Comparison of ENCODE assay signal across 2 cellular contexts in genomic region chr1:241998412-241998921, GRCh38.
TF ChIP-seq lines count a peak whose summit lies in the region.

No MANE protein-coding gene starts in this region.

TF ChIP-seq in GM23338, 12 proteins besides CTCF, POLR2A, EP300 and RAD21:
- no peak for TF ChIP-seq NANOG (IDR thresholded peaks at IDR 0.05; ENCODE audit: borderline replicate concordance)
TF ChIP-seq in GM23338: peak in this region for 0.

TF ChIP-seq in HepG2, 621 proteins besides CTCF, POLR2A, EP300 and RAD21 (continues in another document):
- no peak for TF ChIP-seq HMGXB3 (CRISPR knock-in tag; IDR thresholded peaks at IDR 0.05; ENCODE audit: borderline replicate concordance)
- no peak for TF ChIP-seq ZNF720 (CRISPR knock-in tag; IDR thresholded peaks at IDR 0.05)
- no peak for TF ChIP-seq AGO2 (optimal IDR thresholded peaks at IDR 0.05; ENCODE audit: low read depth, low read length)
- TF ChIP-seq ZNF282 (IDR thresholded peaks at IDR 0.05; ENCODE audit: partially characterized antibody): no peak
- TF ChIP-seq ZBED4 (CRISPR knock-in tag; IDR thresholded peaks at IDR 0.05; ENCODE audit: borderline replicate concordance): 0 out of 2 replicates have a peak, but pooled peaks have one; percentile 48
- no peak for TF ChIP-seq FOXK2 (IDR thresholded peaks at IDR 0.05)
- TF ChIP-seq ZNF687 (CRISPR knock-in tag; IDR thresholded peaks at IDR 0.05): peak; percentile 26; the same call in 1 of the 2 replicates
- no peak for TF ChIP-seq NFE2L2 (IDR thresholded peaks at IDR 0.05; ENCODE audit: low read length)
- TF ChIP-seq HMGXB4 (CRISPR knock-in tag; IDR thresholded peaks at IDR 0.05; ENCODE audit: borderline replicate concordance in 1 of 2, low read depth in 1 of 2): peak in 1 of 2 experiments; percentile 42; a peak in 1 of 4 replicates
- TF ChIP-seq ZBTB7A (CRISPR knock-in tag; IDR thresholded peaks at IDR 0.05): no peak
- TF ChIP-seq HOXA3 (CRISPR knock-in tag; IDR thresholded peaks at IDR 0.05): no peak
- peak; percentile 76 for TF ChIP-seq XRCC5 (optimal IDR thresholded peaks at IDR 0.05; ENCODE audit: low read length)
- TF ChIP-seq HHEX (CRISPR knock-in tag; IDR thresholded peaks at IDR 0.05): no peak
- no peak for TF ChIP-seq CREM (IDR thresholded peaks at IDR 0.05)
- TF ChIP-seq CREM (CRISPR knock-in tag; IDR thresholded peaks at IDR 0.05): no peak
- no peak for TF ChIP-seq NFYC (CRISPR knock-in tag; IDR thresholded peaks at IDR 0.05)
- TF ChIP-seq SRF (IDR thresholded peaks at IDR 0.05; ENCODE audit: low read depth, low read length): no peak
- 0 out of 2 replicates have a peak, but pooled peaks have one; percentile 19 for TF ChIP-seq ELF1 (CRISPR knock-in tag; IDR thresholded peaks at IDR 0.05)
- TF ChIP-seq GABPB1 (CRISPR knock-in tag; IDR thresholded peaks at IDR 0.05): 0 out of 2 replicates have a peak, but pooled peaks have one; percentile 29
- TF ChIP-seq JUND (CRISPR knock-in tag; IDR thresholded peaks at IDR 0.05): no peak
- TF ChIP-seq ZBTB3 (CRISPR knock-in tag; IDR thresholded peaks at IDR 0.05; ENCODE audit: borderline replicate concordance, low read depth): no peak
- TF ChIP-seq ZNF704 (CRISPR knock-in tag; IDR thresholded peaks at IDR 0.05; ENCODE audit: borderline replicate concordance): no peak
- TF ChIP-seq KLF13 (CRISPR knock-in tag; IDR thresholded peaks at IDR 0.05): peak; percentile 98
- TF ChIP-seq AGO1 (IDR thresholded peaks at IDR 0.05; ENCODE audit: low read depth, low read length, poor library complexity, severe bottlenecking): no peak
- no peak for TF ChIP-seq GABPA (IDR thresholded peaks at IDR 0.05; ENCODE audit: low read depth, low read length)
- TF ChIP-seq GABPA (CRISPR knock-in tag; IDR thresholded peaks at IDR 0.05; ENCODE audit: low read depth): peak; percentile 34; the same call in 1 of the 2 replicates
- peak in 1 of 2 experiments; percentile 95; a peak in 2 of 4 replicates for TF ChIP-seq KLF16 (CRISPR knock-in tag; IDR thresholded peaks at IDR 0.05)
- peak; percentile 25 for TF ChIP-seq HNRNPLL (IDR thresholded peaks at IDR 0.05; ENCODE audit: low read depth, low read length, poor library complexity, severe bottlenecking)
- no peak for TF ChIP-seq RBFOX2 (IDR thresholded peaks at IDR 0.05; ENCODE audit: low read depth, low read length)
- TF ChIP-seq CREB3 (CRISPR knock-in tag; IDR thresholded peaks at IDR 0.05): no peak
- TF ChIP-seq ETV5 (CRISPR knock-in tag; IDR thresholded peaks at IDR 0.05; ENCODE audit: borderline replicate concordance): no peak
- peak; percentile 50; the same call in 1 of the 2 replicates for TF ChIP-seq KDM2A (CRISPR knock-in tag; IDR thresholded peaks at IDR 0.05; ENCODE audit: borderline replicate concordance, low read depth)
- TF ChIP-seq AFF4 (CRISPR knock-in tag; IDR thresholded peaks at IDR 0.05): no peak
- TF ChIP-seq KLF12 (CRISPR knock-in tag; IDR thresholded peaks at IDR 0.05; ENCODE audit: borderline replicate concordance): peak; percentile 100
- 0 out of 2 replicates have a peak, but pooled peaks have one; percentile 31 for TF ChIP-seq ZMYM4 (CRISPR knock-in tag; IDR thresholded peaks at IDR 0.05)
- 0 out of 2 replicates have a peak, but pooled peaks have one; percentile 16 for TF ChIP-seq ZNF670 (CRISPR knock-in tag; IDR thresholded peaks at IDR 0.05; ENCODE audit: borderline replicate concordance)
